ENCODE assay signal across 9 cellular contexts in genomic region chr1:8394456-8395321, GRCh38.
DNase-seq lines count a peak whose midpoint lies in the region; ATAC-seq, FAIRE-seq and TF ChIP-seq lines count a peak whose summit lies in the region.
"Had no signal": no experiment of that assay in that cellular context is flagged by ENCODE, and none has a peak within 500 bp of the region (broad histone marks: within the 10 kb centered on the region; RNA-seq: fewer than 3 reads in every experiment).

No MANE protein-coding gene starts in this region.

- peak overlapping the region; percentile 89 for H3K56ac ChIP-seq in IMR-90 (ENCODE audit: extremely low read depth, insufficient read depth, low read length)

- H3K4me1 ChIP-seq in IMR-90 (ENCODE audit: control insufficient read depth, insufficient read depth, low read length) (peaks cover 29% of the 10 kb centered on the region), lower lobe of right lung (peaks cover 67% of the 10 kb centered on the region), neuronal stem cell (ENCODE audit: control insufficient read depth in 2 of 2, insufficient read depth in 1 of 2, low read depth in 1 of 2, low read length in 2 of 2) (peaks cover 17 to 24% of the 10 kb centered on the region in 2 donors)

- H2BK120ac ChIP-seq in IMR-90 (ENCODE audit: low read depth, low read length) = peak overlapping the region; percentile 87
- no peak overlapping the region for H2BK120ac ChIP-seq in neuronal stem cell (ENCODE audit: low read depth, low read length)

- H2BK15ac ChIP-seq in IMR-90 (ENCODE audit: low read depth, low read length) (peak overlapping the region; percentile 72; the same call in 2 of the 3 replicates), neuronal stem cell (ENCODE audit: low read length) (no peak overlapping the region)

- TF ChIP-seq CTCF in IMR-90 (conservative IDR thresholded peaks at IDR 0.05; ENCODE audit: low read depth, low read length) (no peak), lower lobe of right lung (IDR thresholded peaks at IDR 0.05) (no peak)

- H3K9me3 ChIP-seq in IMR-90 (ENCODE audit: control insufficient read depth, insufficient read depth, low read length) = no peaks in the 10 kb centered on the region
- H3K9me3 ChIP-seq in lower lobe of right lung = no peaks in the 10 kb centered on the region
- H3K9me3 ChIP-seq in neuronal stem cell (replicated peaks in 1 of 2; ENCODE audit: control insufficient read depth in 2 of 2, insufficient read depth in 1 of 2, low read depth in 1 of 2, low read length in 2 of 2) = peaks cover 0 to 8% of the 10 kb centered on the region in 2 donors

- H3K18ac ChIP-seq in IMR-90 (ENCODE audit: low read depth, low read length) (peak overlapping the region; percentile 80), neuronal stem cell (ENCODE audit: low read length) (no peak overlapping the region)

- H2AK9ac ChIP-seq in IMR-90 (replicated peaks; ENCODE audit: low read depth, low read length, poor library complexity) = no peak overlapping the region

- H3K9ac ChIP-seq in IMR-90 (ENCODE audit: low read depth, low read length) (peak overlapping the region; percentile 18; the same call in 1 of the 2 replicates), neuronal stem cell (ENCODE audit: low read depth, low read length, poor library complexity) (no peak overlapping the region)

- DNase-seq in A172 (ENCODE audit: low spot score) = peak; percentile 82
- DNase-seq in IMR-90 = peak; percentile 96
- no peak for DNase-seq in activated T-helper 1 cell treated with anti-CD3 and anti-CD28 coated beads, Interleukin-12 subunit alpha, Interleukin-12 subunit beta, Interleukin-2, Interleukin-4 antibody, amounts not matched to agents 30 ng/mL and 10 ng/mL and 1 ng/mL, durations not matched to agents 14 hours and 24 hours and 36 hours (ENCODE audit: low spot score)
- DNase-seq in lower lobe of right lung = no peak
- no peak for DNase-seq in neuronal stem cell (ENCODE audit: low spot score)
- DNase-seq in urothelium cell line (ENCODE audit: low spot score) = no peak
- DNase-seq in DMS153 (lab: John Stamatoyannopoulos, UW) = no peak

- H4K91ac ChIP-seq in IMR-90 (ENCODE audit: insufficient read depth, low read depth, low read length) (peak overlapping the region; percentile 61; the same call in 1 of the 2 replicates), neuronal stem cell (ENCODE audit: low read depth, low read length, poor library complexity) (no peak overlapping the region)

- H3K36me3 ChIP-seq in IMR-90 (ENCODE audit: control insufficient read depth, insufficient read depth, low read length) = peaks cover 34% of the 10 kb centered on the region
- H3K36me3 ChIP-seq in lower lobe of right lung = peaks cover 4% of the 10 kb centered on the region
- peaks cover 2 to 67% of the 10 kb centered on the region in 2 donors for H3K36me3 ChIP-seq in neuronal stem cell (replicated peaks in 1 of 2; ENCODE audit: control insufficient read depth in 2 of 2, insufficient read depth in 2 of 2, low read length in 2 of 2)

- CTCF ChIA-PET in IMR-90 (lab: Yijun Ruan, JAX) = interaction anchor here (0.7 kb wide), 1 partner anchor 53 kb away, joined by 3 read pairs; no protein-coding TSS in a partner anchor

- H3K79me1 ChIP-seq in IMR-90 (ENCODE audit: low read depth in 1 of 2, low read length in 2 of 2) (peaks cover 48 to 77% of the 10 kb centered on the region in 2 experiments), neuronal stem cell (ENCODE audit: low read depth, low read length) (peaks cover 5% of the 10 kb centered on the region)

- H3K27me3 ChIP-seq in IMR-90 (ENCODE audit: control insufficient read depth, insufficient read depth, low read length) = no peaks in the 10 kb centered on the region
- H3K27me3 ChIP-seq in lower lobe of right lung (ENCODE audit: low read depth) = no peaks in the 10 kb centered on the region
- no peaks in the 10 kb centered on the region for H3K27me3 ChIP-seq in neuronal stem cell (ENCODE audit: control insufficient read depth in 3 of 3, insufficient read depth in 3 of 3, low read depth in 1 of 3, low read length in 3 of 3)

- peak overlapping the region; percentile 80 for H3K27ac ChIP-seq in IMR-90 (ENCODE audit: insufficient read depth, low read length)
- peak overlapping the region; percentile 61 for H3K27ac ChIP-seq in lower lobe of right lung
- no peak overlapping the region for H3K27ac ChIP-seq in neuronal stem cell (replicated peaks; ENCODE audit: low read length)

- H3K4me3 ChIP-seq in IMR-90 (ENCODE audit: insufficient read depth, low read depth, low read length) (no peak overlapping the region), lower lobe of right lung (peak overlapping the region; percentile 6), neuronal stem cell (ENCODE audit: low read length in 2 of 2) (no peak overlapping the region)
- H3K4me3 ChIP-seq: K562 had no signal

- H3K9me3 Mint-ChIP-seq in activated T-helper 1 cell treated with anti-CD3 and anti-CD28 coated beads, Interleukin-12 subunit alpha, Interleukin-12 subunit beta, Interleukin-2, Interleukin-4 antibody, amounts not matched to agents 30 ng/mL and 10 ng/mL and 1 ng/mL, durations not matched to agents 14 hours and 24 hours and 36 hours = no peaks in the 10 kb centered on the region

- H2AK5ac ChIP-seq in IMR-90 (ENCODE audit: low read depth, low read length) (peak overlapping the region; percentile 72; the same call in 1 of the 2 replicates), neuronal stem cell (ENCODE audit: low read depth, low read length) (no peak overlapping the region)

- POLR2A ChIA-PET in IMR-90 (lab: Charles Lee; ENCODE audit: unreplicated experiment) = no interaction called here

- intact Hi-C loops in IMR-90 (cut with micrococcal nuclease) (no loop called here), lower lobe of right lung (cut with DNase I) (no loop called here)
- intact Hi-C loops in activated T-helper 1 cell treated with anti-CD3 and anti-CD28 coated beads, Interleukin-12 subunit alpha, Interleukin-12 subunit beta, Interleukin-2, Interleukin-4 antibody, amounts not matched to agents 30 ng/mL and 10 ng/mL and 1 ng/mL, durations not matched to agents 14 hours and 24 hours and 36 hours (cut with micrococcal nuclease) = loop anchor here (5.0 kb wide), 3 partner anchors 118 to 453 kb away; no protein-coding TSS in a partner anchor

- peak overlapping the region; percentile 86; the same call in 1 of the 2 replicates for H3K14ac ChIP-seq in IMR-90 (replicated peaks; ENCODE audit: low read depth, low read length)
- H3K14ac ChIP-seq in neuronal stem cell (ENCODE audit: low read length) = no peak overlapping the region

- H2BK20ac ChIP-seq in IMR-90 (ENCODE audit: low read depth, low read length) = peak overlapping the region; percentile 88; the same call in 1 of the 2 replicates

- peaks cover 38% of the 10 kb centered on the region for H3K9me1 ChIP-seq in IMR-90 (ENCODE audit: insufficient read depth, low read length)

- TF ChIP-seq POLR2A in IMR-90 (IDR thresholded peaks at IDR 0.05; ENCODE audit: low read depth, low read length) = no peak

- H3K27ac Mint-ChIP-seq in activated T-helper 1 cell treated with anti-CD3 and anti-CD28 coated beads, Interleukin-12 subunit alpha, Interleukin-12 subunit beta, Interleukin-2, Interleukin-4 antibody, amounts not matched to agents 30 ng/mL and 10 ng/mL and 1 ng/mL, durations not matched to agents 14 hours and 24 hours and 36 hours = peak overlapping the region; percentile 67

- no peak overlapping the region for H2AFZ ChIP-seq in IMR-90 (replicated peaks; ENCODE audit: low read length, poor library complexity)
- no peak overlapping the region for H2AFZ ChIP-seq in neuronal stem cell (ENCODE audit: low read length)

- peaks cover 42% of the 10 kb centered on the region; the same call in 1 of the 2 replicates for H4K20me1 ChIP-seq in IMR-90 (ENCODE audit: insufficient read depth, low read length)

- in situ Hi-C loops in IMR-90 (cut with MboI; ENCODE audit: low sequenced_read_pairs) = no loop called here

- H3K23ac ChIP-seq in IMR-90 (ENCODE audit: low read depth, low read length) = peak overlapping the region; percentile 87
- no peak overlapping the region for H3K23ac ChIP-seq in neuronal stem cell (ENCODE audit: low read depth, low read length, poor library complexity)

- peaks cover 81% of the 10 kb centered on the region for H3K4me1 Mint-ChIP-seq in activated T-helper 1 cell treated with anti-CD3 and anti-CD28 coated beads, Interleukin-12 subunit alpha, Interleukin-12 subunit beta, Interleukin-2, Interleukin-4 antibody, amounts not matched to agents 30 ng/mL and 10 ng/mL and 1 ng/mL, durations not matched to agents 14 hours and 24 hours and 36 hours (ENCODE audit: low read depth)

- no peak overlapping the region for H2BK12ac ChIP-seq in neuronal stem cell (ENCODE audit: low read length)

- dilution Hi-C loops in IMR-90 (cut with HindIII; ENCODE audit: low sequenced_read_pairs, unreplicated experiment) = no loop called here

- WGBS in IMR-90 (ENCODE audit: extremely low coverage in 2 of 2, insufficient read length in 1 of 2), 2 experiments = no CpG with 5 or more reads among the region's 10 CpGs
- WGBS in neuronal stem cell (ENCODE audit: extremely low coverage in 2 of 2, insufficient read length in 2 of 2, insufficient replicate concordance in 1 of 2), 2 donors = no CpG with 5 or more reads among the region's 10 CpGs

- no peak; the same call in 1 of the 2 replicates for TF ChIP-seq RAD21 in IMR-90 (IDR thresholded peaks at IDR 0.05; ENCODE audit: low read length)

- H3K27me3 Mint-ChIP-seq in activated T-helper 1 cell treated with anti-CD3 and anti-CD28 coated beads, Interleukin-12 subunit alpha, Interleukin-12 subunit beta, Interleukin-2, Interleukin-4 antibody, amounts not matched to agents 30 ng/mL and 10 ng/mL and 1 ng/mL, durations not matched to agents 14 hours and 24 hours and 36 hours (ENCODE audit: insufficient read depth) = no peaks in the 10 kb centered on the region

- no TSS peak for BruUV-seq in IMR-90 (replicated peaks; lab: Mats Ljungman, UMichigan)

- H3K4me2 ChIP-seq in IMR-90 (ENCODE audit: low read depth, low read length) (peak overlapping the region; percentile 46; the same call in 1 of the 2 replicates), neuronal stem cell (ENCODE audit: insufficient read depth, low read length, poor library complexity, severe bottlenecking) (no peak overlapping the region)

- H3K36me3 Mint-ChIP-seq in activated T-helper 1 cell treated with anti-CD3 and anti-CD28 coated beads, Interleukin-12 subunit alpha, Interleukin-12 subunit beta, Interleukin-2, Interleukin-4 antibody, amounts not matched to agents 30 ng/mL and 10 ng/mL and 1 ng/mL, durations not matched to agents 14 hours and 24 hours and 36 hours (ENCODE audit: low read depth) = peaks cover 18% of the 10 kb centered on the region

- H4K8ac ChIP-seq in IMR-90 (ENCODE audit: low read depth in 2 of 2, low read length in 2 of 2) (peak overlapping the region; percentile 68 to 81), neuronal stem cell (ENCODE audit: low read depth, low read length) (no peak overlapping the region)

- H4K5ac ChIP-seq in IMR-90 (ENCODE audit: low read depth, low read length) = peak overlapping the region; percentile 24; the same call in 1 of the 2 replicates

- peak; percentile 43 for ATAC-seq in IMR-90 (ENCODE audit: low read depth)
- no peak for ATAC-seq in lower lobe of right lung
- no peak for ATAC-seq in HG02678 (IDR thresholded peaks at IDR 0.05; ENCODE audit: unreplicated experiment)
- ATAC-seq: K562 had no signal

- H3K4me3 Mint-ChIP-seq in activated T-helper 1 cell treated with anti-CD3 and anti-CD28 coated beads, Interleukin-12 subunit alpha, Interleukin-12 subunit beta, Interleukin-2, Interleukin-4 antibody, amounts not matched to agents 30 ng/mL and 10 ng/mL and 1 ng/mL, durations not matched to agents 14 hours and 24 hours and 36 hours = no peak overlapping the region

- peak overlapping the region; percentile 93 for H2BK5ac ChIP-seq in IMR-90 (ENCODE audit: low read depth, low read length, poor library complexity, severe bottlenecking)
- no peak overlapping the region for H2BK5ac ChIP-seq in neuronal stem cell (ENCODE audit: low read length)

- peak overlapping the region; percentile 88 for H3K4ac ChIP-seq in IMR-90 (ENCODE audit: low read depth, low read length)
- no peak overlapping the region for H3K4ac ChIP-seq in neuronal stem cell (ENCODE audit: low read length)

- FAIRE-seq in urothelium cell line (lab: Jason Lieb, UNC) = no peak
- FAIRE-seq: K562 had no signal

Comparison
In these comparisons a context has a peak if more than half of its experiments do, and no peak if none do; other contexts are left out.
1. DNase-seq: peak in A172 (single experiment) and IMR-90 (single experiment); none in activated T-helper 1 cell treated with anti-CD3 and anti-CD28 coated beads, Interleukin-12 subunit alpha, Interleukin-12 subunit beta, Interleukin-2, Interleukin-4 antibody, amounts not matched to agents 30 ng/mL and 10 ng/mL and 1 ng/mL, durations not matched to agents 14 hours and 24 hours and 36 hours (single experiment), lower lobe of right lung (single experiment), neuronal stem cell (single experiment), urothelium cell line (single experiment) and DMS153 (single experiment).